Comparison of ENCODE assay signal across 8 cellular contexts in the genomic region with DNA sequence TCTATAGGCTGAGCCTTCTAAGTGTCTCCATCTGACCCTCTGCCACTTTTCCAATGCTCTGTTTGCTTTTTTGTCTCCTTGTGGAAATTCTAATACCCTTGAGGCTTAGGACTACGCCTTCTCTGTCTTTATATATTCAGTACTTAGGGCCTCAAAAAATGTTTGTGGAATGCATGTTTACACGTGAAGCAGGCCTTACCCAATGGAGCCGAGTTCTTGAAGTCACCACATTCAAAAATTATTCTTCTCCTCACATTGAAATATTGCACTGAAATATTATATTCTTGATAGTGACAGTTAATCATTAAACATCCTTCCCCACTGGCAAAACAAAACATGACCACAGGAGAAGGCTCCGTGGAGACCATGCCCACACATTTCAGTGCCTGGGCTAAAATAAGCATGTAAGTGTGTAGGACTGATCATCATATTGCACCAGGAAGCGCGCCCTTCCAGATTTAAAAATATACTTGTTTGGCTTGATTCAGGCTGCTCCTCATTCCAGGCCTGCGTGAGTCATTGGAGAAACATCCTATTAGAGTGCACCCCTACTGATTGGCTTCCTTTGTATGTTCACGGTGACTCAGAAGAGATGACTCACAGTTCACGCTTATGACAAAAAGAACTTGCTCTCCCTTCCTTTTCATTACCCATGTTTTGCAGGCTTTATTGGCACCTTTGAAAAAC.
DNase-seq lines count a peak whose midpoint lies in the region; ATAC-seq and TF ChIP-seq lines count a peak whose summit lies in the region.

No MANE protein-coding gene starts in this region.

- no peaks in the 10 kb centered on the region for H3K9me3 Mint-ChIP-seq in activated T-cell treated with anti-CD3 and anti-CD28 coated beads, Interleukin-2, amount 50 U/mL, for 4 hours
- peaks cover 8% of the 10 kb centered on the region for H3K9me3 Mint-ChIP-seq in neural crest cell

- H3K36me3 ChIP-seq in thoracic aorta: no peaks in the 10 kb centered on the region

- no peaks in the 10 kb centered on the region for H3K27me3 Mint-ChIP-seq in activated T-cell treated with anti-CD3 and anti-CD28 coated beads, Interleukin-2, amount 50 U/mL, for 4 hours (ENCODE audit: low read depth)
- H3K27me3 Mint-ChIP-seq in neural crest cell (ENCODE audit: low read depth): no peaks in the 10 kb centered on the region

- H3K4me3 ChIP-seq in thoracic aorta: no peak overlapping the region

- peaks cover 69% of the 10 kb centered on the region for H3K4me1 Mint-ChIP-seq in activated T-cell treated with anti-CD3 and anti-CD28 coated beads, Interleukin-2, amount 50 U/mL, for 4 hours (ENCODE audit: low read depth)
- H3K4me1 Mint-ChIP-seq in neural crest cell: peaks cover 35% of the 10 kb centered on the region

- peaks cover 19 to 20% of the 10 kb centered on the region in 2 donors for H3K4me1 ChIP-seq in thoracic aorta (ENCODE audit: control insufficient read depth in 1 of 2, low read depth in 2 of 2)

- peaks cover 54% of the 10 kb centered on the region for H3K36me3 Mint-ChIP-seq in activated T-cell treated with anti-CD3 and anti-CD28 coated beads, Interleukin-2, amount 50 U/mL, for 4 hours (ENCODE audit: insufficient read depth)
- H3K36me3 Mint-ChIP-seq in neural crest cell (ENCODE audit: low read depth): peaks cover 2% of the 10 kb centered on the region

- H3K4me3 Mint-ChIP-seq in activated T-cell treated with anti-CD3 and anti-CD28 coated beads, Interleukin-2, amount 50 U/mL, for 4 hours: peak overlapping the region; percentile 4
- H3K4me3 Mint-ChIP-seq in neural crest cell: peak overlapping the region; percentile 47

- in situ Hi-C loops in GM13977 (cut with MboI; ENCODE audit: low pct_unique_long_range_greater_than_20kb, low sequenced_read_pairs, unreplicated experiment): no loop called here

- no peaks in the 10 kb centered on the region for H3K9me3 ChIP-seq in thoracic aorta

- peak overlapping the region; percentile 84 to 85 for H3K27ac ChIP-seq in thoracic aorta

- DNase-seq in GDM1 (lab: John Stamatoyannopoulos, UW): peak; percentile 14
- DNase-seq in NCI-H2227 (lab: John Stamatoyannopoulos, UW; ENCODE audit: unreplicated experiment): peak; percentile 82
- DNase-seq in activated T-cell treated with anti-CD3 and anti-CD28 coated beads, Interleukin-2, amount 50 U/mL, for 4 hours: peak; percentile 21
- DNase-seq in fibroblast of peridontal ligament (ENCODE audit: extremely low read depth): peak; percentile 100
- DNase-seq in neural crest cell (ENCODE audit: low read depth, low spot score): no peak
- DNase-seq in thoracic aorta (ENCODE audit: low spot score): peak; percentile 88
- no peak for DNase-seq in GM13977 (ENCODE audit: low spot score)

- ATAC-seq in activated T-cell treated with anti-CD3 and anti-CD28 coated beads, Interleukin-2, amount 50 U/mL, for 4 hours: peak; percentile 89 to 90
- ATAC-seq in thoracic aorta (ENCODE audit: insufficient number of reproducible peaks, low FRiP score, low read depth) (peak; percentile 100), HG02973 (IDR thresholded peaks at IDR 0.05; ENCODE audit: unreplicated experiment) (no peak)

- no peak for TF ChIP-seq CTCF in neural crest cell (conservative IDR thresholded peaks at IDR 0.05)
- no peak for TF ChIP-seq CTCF in thoracic aorta (IDR thresholded peaks at IDR 0.05)
- no peak for TF ChIP-seq CTCF in GM13977 (IDR thresholded peaks at IDR 0.05; ENCODE audit: extremely low read depth, insufficient read depth, missing control alignments)

- H3K27ac Mint-ChIP-seq in neural crest cell (ENCODE audit: unreplicated experiment): peak overlapping the region; percentile 98

- no peaks in the 10 kb centered on the region for H3K27me3 ChIP-seq in thoracic aorta (replicated peaks; ENCODE audit: insufficient read depth)

Comparison
In these comparisons a context has a peak if more than half of its experiments do, and no peak if none do; other contexts are left out.
1. DNase-seq: peak in GDM1 (single experiment), NCI-H2227 (single experiment), activated T-cell treated with anti-CD3 and anti-CD28 coated beads, Interleukin-2, amount 50 U/mL, for 4 hours (single experiment), fibroblast of peridontal ligament (single experiment) and thoracic aorta (single experiment); none in neural crest cell (single experiment) and GM13977 (single experiment).